Comparison of ENCODE assay signal across 8 cellular contexts in genomic region chr5:103139264-103139865, GRCh38. TPM values are rescaled to one million over a fixed set of nuclear protein-coding genes. Genes with fewer than 3 reads are reported as not detected.
DNase-seq lines count a peak whose midpoint lies in the region; TF ChIP-seq lines count a peak whose summit lies in the region.

No MANE protein-coding gene starts in this region.

- H2BK15ac ChIP-seq in H9 (ENCODE audit: low read depth, low read length): no peak overlapping the region

- DNase-seq in GDM1 (lab: John Stamatoyannopoulos, UW) (peak; percentile 65), H9 (peak; percentile 69), M059J (ENCODE audit: low read depth) (peak; percentile 73), SIG-M5 (lab: John Stamatoyannopoulos, UW) (peak; percentile 19), foreskin melanocyte (peak; percentile 54), ovary (peak; percentile 53 to 73 (median 62)), type B pancreatic cell (ENCODE audit: extremely low spot score, unreplicated experiment) (no peak)
- DNase-seq in activated T-helper 9 cell treated with anti-CD3 and anti-CD28 coated beads, Interleukin-2, amount 50 U/mL, for 16 hours (ENCODE audit: low read depth): peak; percentile 64

- TF ChIP-seq CTCF in H9 (conservative IDR thresholded peaks at IDR 0.05): peak; percentile 96
- peak; percentile 61 to 65 (median 61) for TF ChIP-seq CTCF in ovary (IDR thresholded peaks at IDR 0.05)
- peak; percentile 97 for TF ChIP-seq CTCF in type B pancreatic cell (conservative IDR thresholded peaks at IDR 0.05)

- no peak overlapping the region for H3K27ac Mint-ChIP-seq in H9
- H3K27ac Mint-ChIP-seq in type B pancreatic cell: no peak overlapping the region

- no peak overlapping the region for H2BK120ac ChIP-seq in H9 (ENCODE audit: low read depth, low read length, poor library complexity, severe bottlenecking)

- H3K27ac ChIP-seq in H9 (ENCODE audit: insufficient read length, low read depth, low read length): no peak overlapping the region
- H3K27ac ChIP-seq in ovary: no peak overlapping the region

- H3K18ac ChIP-seq in H9 (ENCODE audit: insufficient read length, low read depth, low read length): no peak overlapping the region

- H3K4ac ChIP-seq in H9 (ENCODE audit: low read depth, low read length): no peak overlapping the region

- H3K4me1 ChIP-seq in H9 (ENCODE audit: insufficient read depth, low read length): no peaks in the 10 kb centered on the region
- H3K4me1 ChIP-seq in ovary (ENCODE audit: insufficient read depth): no peaks in the 10 kb centered on the region

- no peaks in the 10 kb centered on the region for H3K79me1 ChIP-seq in H9 (ENCODE audit: insufficient read depth, low read depth, low read length, poor library complexity, severe bottlenecking)

- no peak overlapping the region for H4K5ac ChIP-seq in H9 (ENCODE audit: insufficient read length, low read depth, low read length)

- peaks cover 0 to 2% of the 10 kb centered on the region in 2 experiments; a peak in 1 of 5 replicates for H3K9me3 Mint-ChIP-seq in H9
- no peaks in the 10 kb centered on the region for H3K9me3 Mint-ChIP-seq in type B pancreatic cell

- no peaks in the 10 kb centered on the region for H3K79me2 ChIP-seq in H9 (ENCODE audit: insufficient read depth, low read length)

- H3K9me3 ChIP-seq in H9 (ENCODE audit: control insufficient read depth, low read depth, low read length) (no peaks in the 10 kb centered on the region), ovary (no peaks in the 10 kb centered on the region)

- H3K23me2 ChIP-seq in H9 (ENCODE audit: insufficient read length, low read depth, low read length, poor library complexity, severe bottlenecking): no peaks in the 10 kb centered on the region

- peaks cover 18 to 28% (median 19%) of the 10 kb centered on the region in 3 experiments for H3K36me3 Mint-ChIP-seq in H9 (ENCODE audit: insufficient read depth in 1 of 3, low read depth in 3 of 3)
- peaks cover 20% of the 10 kb centered on the region for H3K36me3 Mint-ChIP-seq in type B pancreatic cell

- H3K27me3 ChIP-seq in H9 (ENCODE audit: insufficient read depth, low read length) (no peaks in the 10 kb centered on the region), ovary (no peaks in the 10 kb centered on the region)

- H2BK12ac ChIP-seq in H9 (ENCODE audit: insufficient read length, low read depth, low read length): no peak overlapping the region

- no peak overlapping the region for H3K4me3 ChIP-seq in ovary

- H3K36me3 ChIP-seq in ovary: no peaks in the 10 kb centered on the region

- H3T11ph ChIP-seq in H9 (ENCODE audit: low read length): no peak overlapping the region

- no peak overlapping the region for H4K8ac ChIP-seq in H9 (replicated peaks; ENCODE audit: insufficient read length, low read depth, low read length)

- no peak overlapping the region for H2BK20ac ChIP-seq in H9 (ENCODE audit: low read depth, low read length, poor library complexity, severe bottlenecking)

- H3K4me1 Mint-ChIP-seq in H9: no peaks in the 10 kb centered on the region
- no peaks in the 10 kb centered on the region for H3K4me1 Mint-ChIP-seq in type B pancreatic cell (ENCODE audit: unreplicated experiment)

- no peak for TF ChIP-seq EP300 in ovary (IDR thresholded peaks at IDR 0.05)

- H2BK5ac ChIP-seq in H9 (ENCODE audit: insufficient read length, low read length): no peak overlapping the region

- no peak overlapping the region for H3K4me2 ChIP-seq in H9 (ENCODE audit: insufficient read depth, insufficient read length, low read length)

- no peak overlapping the region for H3K56ac ChIP-seq in H9 (ENCODE audit: insufficient read length, low read depth, low read length)

- H3K23ac ChIP-seq in H9 (ENCODE audit: insufficient read length, low read depth, low read length): no peak overlapping the region

- H2AFZ ChIP-seq in H9 (ENCODE audit: low read length): no peak overlapping the region

- H4K91ac ChIP-seq in H9 (ENCODE audit: insufficient read length, low read depth, low read length): no peak overlapping the region

- intact Hi-C loops in ovary (cut with DNase I): no loop called here

- H3K14ac ChIP-seq in H9 (ENCODE audit: insufficient read depth, low read length): no peak overlapping the region

- WGBS in H9 (ENCODE audit: extremely low coverage, insufficient read length, low lambda C conversion rate): no CpG with 5 or more reads among the region's 2 CpGs
- 7 to 10% (median 8%) methylated on average over 2 of the region's 2 CpGs for WGBS in ovary, 3 donors

- no peak for TF ChIP-seq POLR2A in ovary (IDR thresholded peaks at IDR 0.05)

- H3K27me3 Mint-ChIP-seq in H9 (ENCODE audit: low read depth) (no peaks in the 10 kb centered on the region), type B pancreatic cell (no peaks in the 10 kb centered on the region)

- no peak overlapping the region for H2AK5ac ChIP-seq in H9 (ENCODE audit: insufficient read length, low read length)

- H3K9ac ChIP-seq in H9 (ENCODE audit: extremely low read depth, insufficient read length, low read length): no peak overlapping the region

- H3K4me3 Mint-ChIP-seq in H9: no peak overlapping the region
- H3K4me3 Mint-ChIP-seq in type B pancreatic cell: no peak overlapping the region

- H4K20me1 ChIP-seq in H9 (ENCODE audit: control insufficient read depth, insufficient read depth, insufficient read length): no peaks in the 10 kb centered on the region

RNA-seq across cellular contexts. Expression of gene PPIP5K2, which starts 19.3 kb away (rescaled TPM):
- 42.6 and 43.8 TPM in 2 replicates for total RNA-seq in H9 (2021)
- 22.4 and 23.4 TPM in 2 replicates for total RNA-seq in M059J (2014; rRNA removed; shearing (Covaris generic))
- total RNA-seq in ovary: 10 to 100 TPM; 32.9 to 63.3 (median 48.4) TPM
- polyA plus RNA-seq in ovary: 10 to 100 TPM; 17.8 to 34.1 TPM
- 59.5 and 71.5 TPM in 2 replicates for total RNA-seq in type B pancreatic cell (ENCODE audit: low replicate concordance)

RNA-seq across cellular contexts. Expression of gene GIN1, which starts 19.4 kb away (rescaled TPM):
- 6.6 and 7.7 TPM in 2 replicates for total RNA-seq in H9 (2021)
- total RNA-seq in M059J (2014; rRNA removed; shearing (Covaris generic)): 4.1 and 7.6 TPM in 2 replicates
- 10 to 100 TPM in 2 of 7 donors, 1 to 10 TPM in 5; 2.0 to 13.3 (median 9.8) TPM for total RNA-seq in ovary
- 1 to 10 TPM; 5.0 to 6.0 TPM for polyA plus RNA-seq in ovary
- 6.9 and 8.0 TPM in 2 replicates for total RNA-seq in type B pancreatic cell (ENCODE audit: low replicate concordance)
